8 cellular contexts compared by ENCODE assay signal in genomic region chr1:108816049-108816882, GRCh38. TPM values are rescaled to one million over a fixed set of nuclear protein-coding genes. Genes with fewer than 3 reads are reported as not detected.
A peak's percentile ranks its signal among the peaks of the same experiment; 100 is the strongest.
DNase-seq lines count a peak whose midpoint lies in the region; ATAC-seq and TF ChIP-seq lines count a peak whose summit lies in the region.

No MANE protein-coding gene starts in this region.

- no peaks in the 10 kb centered on the region for H3K9me3 Mint-ChIP-seq in activated T-cell treated with anti-CD3 and anti-CD28 coated beads, Interleukin-2, amount 50 U/mL, for 72 hours
- H3K9me3 Mint-ChIP-seq in activated CD8-positive, alpha-beta T cell treated with anti-CD3 and anti-CD28 coated beads, Interleukin-2, amount 10 ng/mL, durations not matched to agents 7 days and 5 days (ENCODE audit: insufficient read depth) = no peaks in the 10 kb centered on the region

- TF ChIP-seq POLR2A in GM18505 (IDR thresholded peaks at IDR 0.05; ENCODE audit: borderline replicate concordance, extremely low read depth, insufficient read depth, insufficient read length) = no peak

- peak overlapping the region; percentile 49 for H3K4me3 ChIP-seq in SJCRH30

- no peak overlapping the region for H3K27ac Mint-ChIP-seq in activated T-cell treated with anti-CD3 and anti-CD28 coated beads, Interleukin-2, amount 50 U/mL, for 72 hours
- H3K27ac Mint-ChIP-seq in activated CD8-positive, alpha-beta T cell treated with anti-CD3 and anti-CD28 coated beads, Interleukin-2, amount 10 ng/mL, durations not matched to agents 7 days and 5 days = no peak overlapping the region

- H3K4me3 Mint-ChIP-seq in activated T-cell treated with anti-CD3 and anti-CD28 coated beads, Interleukin-2, amount 50 U/mL, for 72 hours = no peak overlapping the region
- H3K4me3 Mint-ChIP-seq in activated CD8-positive, alpha-beta T cell treated with anti-CD3 and anti-CD28 coated beads, Interleukin-2, amount 10 ng/mL, durations not matched to agents 7 days and 5 days = no peak overlapping the region

- no peaks in the 10 kb centered on the region for H3K27me3 ChIP-seq in SJCRH30

- H3K4me1 Mint-ChIP-seq in activated T-cell treated with anti-CD3 and anti-CD28 coated beads, Interleukin-2, amount 50 U/mL, for 72 hours (ENCODE audit: low read depth) = no peaks in the 10 kb centered on the region
- no peaks in the 10 kb centered on the region for H3K4me1 Mint-ChIP-seq in activated CD8-positive, alpha-beta T cell treated with anti-CD3 and anti-CD28 coated beads, Interleukin-2, amount 10 ng/mL, durations not matched to agents 7 days and 5 days (ENCODE audit: low read depth)

- H3K27ac ChIP-seq in SJCRH30 = peak overlapping the region; percentile 97

- no peaks in the 10 kb centered on the region for H3K27me3 Mint-ChIP-seq in activated T-cell treated with anti-CD3 and anti-CD28 coated beads, Interleukin-2, amount 50 U/mL, for 72 hours (ENCODE audit: low read depth)
- peaks cover 10% of the 10 kb centered on the region for H3K27me3 Mint-ChIP-seq in activated CD8-positive, alpha-beta T cell treated with anti-CD3 and anti-CD28 coated beads, Interleukin-2, amount 10 ng/mL, durations not matched to agents 7 days and 5 days (ENCODE audit: low read depth)

- DNase-seq in HT-29 (ENCODE audit: low spot score) (peak; percentile 76), SJCRH30 (peak; percentile 96 to 98), fibroblast of peridontal ligament (ENCODE audit: extremely low read depth) (peak; percentile 97), myocyte (ENCODE audit: low read depth) (peak; percentile 97)
- DNase-seq in activated T-cell treated with anti-CD3 and anti-CD28 coated beads, Interleukin-2, amount 50 U/mL, for 72 hours = no peak
- DNase-seq in activated CD8-positive, alpha-beta T cell treated with anti-CD3 and anti-CD28 coated beads, Interleukin-2, amount 10 ng/mL, durations not matched to agents 7 days and 5 days = no peak

- H3K36me3 ChIP-seq in SJCRH30 = no peaks in the 10 kb centered on the region

- H3K36me3 Mint-ChIP-seq in activated T-cell treated with anti-CD3 and anti-CD28 coated beads, Interleukin-2, amount 50 U/mL, for 72 hours (ENCODE audit: insufficient read depth in 2 of 2) = no peaks in the 10 kb centered on the region
- no peaks in the 10 kb centered on the region for H3K36me3 Mint-ChIP-seq in activated CD8-positive, alpha-beta T cell treated with anti-CD3 and anti-CD28 coated beads, Interleukin-2, amount 10 ng/mL, durations not matched to agents 7 days and 5 days (ENCODE audit: low read depth)

- no peaks in the 10 kb centered on the region for H3K9me3 ChIP-seq in SJCRH30 (replicated peaks)

- POLR2A ChIA-PET in activated CD8-positive, alpha-beta T cell treated with anti-CD3 and anti-CD28 coated beads, Interleukin-2, amount 10 ng/mL, durations not matched to agents 7 days and 5 days (lab: Charles Lee) = no interaction called here

- CTCF ChIA-PET in activated CD8-positive, alpha-beta T cell treated with anti-CD3 and anti-CD28 coated beads, Interleukin-2, amount 10 ng/mL, durations not matched to agents 7 days and 5 days (lab: Charles Lee) = interaction anchor here (1.9 kb wide), 1 partner anchor 11 kb away, joined by 13 read pairs; no protein-coding TSS in a partner anchor

- no peak for ATAC-seq in GM18861 (IDR thresholded peaks at IDR 0.05; ENCODE audit: unreplicated experiment)
- no peak for ATAC-seq in activated T-cell treated with anti-CD3 and anti-CD28 coated beads, Interleukin-2, amount 50 U/mL, for 72 hours (replicated peaks in 1 of 2)
- no peak for ATAC-seq in activated CD8-positive, alpha-beta T cell treated with anti-CD3 and anti-CD28 coated beads, Interleukin-2, amount 10 ng/mL, durations not matched to agents 7 days and 5 days
- ATAC-seq in GM18505 (IDR thresholded peaks at IDR 0.05; ENCODE audit: unreplicated experiment) = no peak

- H3K4me1 ChIP-seq in SJCRH30 = peaks cover 13% of the 10 kb centered on the region

RNA-seq across cellular contexts. Expression of gene AKNAD1, which starts 40.6 kb away (rescaled TPM):
- 0.64 TPM in 1 of 2 replicates, not detected in the other for total RNA-seq in HT-29 (2014; rRNA removed; shearing (Covaris generic))
- 0.30 and 0.87 TPM in 2 replicates for total RNA-seq in SJCRH30 (2014; rRNA removed; shearing (Covaris generic))
- 0.31 and 1.8 TPM in 2 replicates for total RNA-seq in myocyte
- 0.44 TPM for polyA plus RNA-seq in myocyte (2012)
- not detected for total RNA-seq in activated T-cell treated with anti-CD3 and anti-CD28 coated beads, Interleukin-2, amount 50 U/mL, for 72 hours
- not detected for total RNA-seq in activated CD8-positive, alpha-beta T cell treated with anti-CD3 and anti-CD28 coated beads, Interleukin-2, amount 10 ng/mL, durations not matched to agents 7 days and 5 days

Comparison
In these comparisons a context has a peak if more than half of its experiments do, and no peak if none do; other contexts are left out.
1. DNase-seq: peak in HT-29 (single experiment), SJCRH30 (2 of 2), fibroblast of peridontal ligament (single experiment) and myocyte (single experiment); none in activated T-cell treated with anti-CD3 and anti-CD28 coated beads, Interleukin-2, amount 50 U/mL, for 72 hours (0 of 2) and activated CD8-positive, alpha-beta T cell treated with anti-CD3 and anti-CD28 coated beads, Interleukin-2, amount 10 ng/mL, durations not matched to agents 7 days and 5 days (single experiment).